In genomic region chr13:31100721-31101120, GRCh38 we compare ENCODE assay signal across 23 cellular contexts.
"Had no signal": no experiment of that assay in that cellular context is flagged by ENCODE, and none has a peak within 500 bp of the region (broad histone marks: within the 10 kb centered on the region; RNA-seq: fewer than 3 reads in every experiment).

No MANE protein-coding gene starts in this region.

- H3K9ac ChIP-seq: KMS-11 had no signal

- H3K4me3 ChIP-seq: K562, SJCRH30 had no signal

- H3K27me3 ChIP-seq: SJCRH30 had no signal

- ATAC-seq: K562, Panc1, PC-3, SK-N-SH treated with all-trans-retinoic acid at 6 μM for 48 hours had no signal

- H3K4me1 Mint-ChIP-seq: IgD-negative memory B cell had no signal

- H3K4me2 ChIP-seq: KMS-11 had no signal

- H3K27ac ChIP-seq: HL-60, KMS-11, SJCRH30 had no signal

- H3K9me3 ChIP-seq: SJCRH30 had no signal

- H3K36me3 Mint-ChIP-seq: IgD-negative memory B cell had no signal

- H3K4me1 ChIP-seq: SJCRH30 had no signal

- DNase-seq: Kasumi-1, MM.1S, NCI-H1092 treated with DMSO at 0.1 percent for 48 hours, NCI-H1436, NCI-H187, NCI-H2029, NCI-H2081 treated with DMSO at 0.1 percent for 48 hours, NCI-H2171, NCI-H226, NCI-H446, NCI-H510A, NCI-H524 treated with DMSO at 0.1 percent for 48 hours, NCI-H69, NCI-H774, PC-3, SHP77 treated with DMSO at 0.1 percent for 48 hours, SJCRH30 had no signal

- H3K36me3 ChIP-seq: SJCRH30 had no signal

- H3K4me3 Mint-ChIP-seq: IgD-negative memory B cell had no signal
